Comparison of ENCODE assay signal across 11 cellular contexts in genomic region chr13:112722433-112723250, GRCh38. TPM values are rescaled to one million over a fixed set of nuclear protein-coding genes. Genes with fewer than 3 reads are reported as not detected.
DNase-seq lines count a peak whose midpoint lies in the region; ATAC-seq and TF ChIP-seq lines count a peak whose summit lies in the region.
"Had no signal": no experiment of that assay in that cellular context is flagged by ENCODE, and none has a peak within 500 bp of the region (broad histone marks: within the 10 kb centered on the region; RNA-seq: fewer than 3 reads in every experiment).

No MANE protein-coding gene starts in this region.

- DNase-seq in DMS 273 (lab: John Stamatoyannopoulos, UW; ENCODE audit: unreplicated experiment): peak; percentile 9
- no peak for DNase-seq in DMS 273 treated with DMSO at 0.1 percent for 48 hours (lab: John Stamatoyannopoulos, UW)
- no peak for DNase-seq in WTC11 (ENCODE audit: low spot score)
- DNase-seq in left cardiac atrium: peak; percentile 81
- DNase-seq in stomach: peak; percentile 79
- no peak for DNase-seq in NCI-H345 (lab: John Stamatoyannopoulos, UW)
- DNase-seq: activated CD4-positive, alpha-beta T cell treated with anti-CD3 and anti-CD28 coated beads, Interleukin-2, amount 50 U/mL, for 1 hour had no signal

- ATAC-seq in WTC11 (no peak), left cardiac atrium (peak; percentile 81 to 90), GM21447 (IDR thresholded peaks at IDR 0.05; ENCODE audit: unreplicated experiment) (no peak), HG02970 (IDR thresholded peaks at IDR 0.05; ENCODE audit: low FRiP score, unreplicated experiment) (no peak)

- H3K9me3 ChIP-seq in stomach: no peaks in the 10 kb centered on the region

- H3K4me1 Mint-ChIP-seq in WTC11: peaks cover 93% of the 10 kb centered on the region

- no peaks in the 10 kb centered on the region for H3K9me3 Mint-ChIP-seq in WTC11
- H3K9me3 Mint-ChIP-seq: memory B cell had no signal

- POLR2A ChIA-PET in WTC11 (lab: Charles Lee): no interaction called here

- 29 to 38% (median 35%) methylated on average over 19 of the region's 19 CpGs for WGBS in stomach, 5 donors

- no peaks in the 10 kb centered on the region for H3K27me3 ChIP-seq in stomach

- intact Hi-C loops in left cardiac atrium (cut with DNase I) (no loop called here), stomach (cut with DNase I; ENCODE audit: low total_unique reads) (no loop called here)

- TF ChIP-seq POLR2A in stomach (IDR thresholded peaks at IDR 0.05): no peak

- TF ChIP-seq CTCF in WTC11 (IDR thresholded peaks at IDR 0.05) (no peak), stomach (IDR thresholded peaks at IDR 0.05) (no peak)

- peak overlapping the region; percentile 95 for H3K27ac Mint-ChIP-seq in WTC11
- H3K27ac Mint-ChIP-seq: memory B cell had no signal

- TF ChIP-seq EP300 in stomach (IDR thresholded peaks at IDR 0.05): no peak

- peak overlapping the region; percentile 47 to 83 (median 77) for H3K27ac ChIP-seq in stomach
- H3K27ac ChIP-seq: 22Rv1 had no signal

- no peak overlapping the region for H3K4me3 Mint-ChIP-seq in WTC11
- H3K4me3 Mint-ChIP-seq: memory B cell had no signal

- CTCF ChIA-PET in WTC11 (lab: Charles Lee): no interaction called here

- H3K36me3 ChIP-seq in stomach: no peaks in the 10 kb centered on the region

- H3K4me3 ChIP-seq in stomach: no peak overlapping the region

- H3K4me1 ChIP-seq in stomach: peaks cover 30 to 73% (median 55%) of the 10 kb centered on the region in 4 donors

- H3K27me3 Mint-ChIP-seq in WTC11 (ENCODE audit: low read depth): no peaks in the 10 kb centered on the region
- H3K27me3 Mint-ChIP-seq: memory B cell had no signal

- H3K36me3 Mint-ChIP-seq in WTC11: peaks cover 17% of the 10 kb centered on the region

TF ChIP-seq in WTC11, 78 proteins besides CTCF, POLR2A, EP300 and RAD21 (continues in another document):
- TF ChIP-seq E2F4 (CRISPR knock-in tag; IDR thresholded peaks at IDR 0.05; ENCODE audit: borderline replicate concordance, low read depth) (no peak), OVOL2 (CRISPR knock-in tag; IDR thresholded peaks at IDR 0.05; ENCODE audit: borderline replicate concordance) (no peak), KAT7 (CRISPR knock-in tag; IDR thresholded peaks at IDR 0.05; ENCODE audit: borderline replicate concordance) (no peak), PREB (CRISPR knock-in tag; IDR thresholded peaks at IDR 0.05; ENCODE audit: borderline replicate concordance) (no peak), ZNF121 (CRISPR knock-in tag; IDR thresholded peaks at IDR 0.05) (no peak), USF2 (CRISPR knock-in tag; IDR thresholded peaks at IDR 0.05) (no peak), FOXP1 (CRISPR knock-in tag; IDR thresholded peaks at IDR 0.05; ENCODE audit: borderline replicate concordance) (no peak), PRRX2 (CRISPR knock-in tag; IDR thresholded peaks at IDR 0.05) (no peak), E2F5 (CRISPR knock-in tag; IDR thresholded peaks at IDR 0.05) (no peak), MYBL2 (CRISPR knock-in tag; IDR thresholded peaks at IDR 0.05) (no peak), NR1H2 (CRISPR knock-in tag; IDR thresholded peaks at IDR 0.05) (no peak), ZNF512 (CRISPR knock-in tag; IDR thresholded peaks at IDR 0.05; ENCODE audit: borderline replicate concordance) (no peak), RELA (CRISPR knock-in tag; IDR thresholded peaks at IDR 0.05; ENCODE audit: borderline replicate concordance) (no peak), GTF2I (CRISPR knock-in tag; conservative IDR thresholded peaks at IDR 0.05) (no peak), STAT6 (CRISPR knock-in tag; conservative IDR thresholded peaks at IDR 0.05; ENCODE audit: low read depth) (no peak), MLX (CRISPR knock-in tag; IDR thresholded peaks at IDR 0.05) (no peak), IRF1 (CRISPR knock-in tag; IDR thresholded peaks at IDR 0.05) (no peak), MAX (CRISPR knock-in tag; IDR thresholded peaks at IDR 0.05) (no peak)

RNA-seq across cellular contexts. Expression of gene ATP11A, which starts 32.8 kb away (rescaled TPM):
- 100 to 133 TPM (median 126 TPM) in 3 replicates for total RNA-seq in WTC11 (2021)
- 10 to 100 TPM; 58.5 to 69.9 TPM for total RNA-seq in left cardiac atrium
- total RNA-seq in stomach: 10 to 100 TPM in 4 of 5 donors, 1 to 10 TPM in 1; 9.9 to 70.9 (median 17.8) TPM
- polyA plus RNA-seq in stomach: 1 to 10 TPM; 1.1 to 2.5 (median 1.3) TPM

Comparison
In these comparisons a context has a peak if more than half of its experiments do, and no peak if none do; other contexts are left out.
1. DNase-seq: peak in DMS 273 (single experiment), left cardiac atrium (single experiment) and stomach (single experiment); none in DMS 273 treated with DMSO at 0.1 percent for 48 hours (single experiment), WTC11 (single experiment) and NCI-H345 (single experiment).
2. ATAC-seq: peak in left cardiac atrium (2 of 2); none in WTC11 (single experiment), GM21447 (single experiment) and HG02970 (single experiment).